Comparison of ENCODE assay signal across 13 cellular contexts in genomic region chr5:180618487-180618829, GRCh38. TPM values are rescaled to one million over a fixed set of nuclear protein-coding genes. Genes with fewer than 3 reads are reported as not detected.
DNase-seq lines count a peak whose midpoint lies in the region; ATAC-seq, FAIRE-seq and TF ChIP-seq lines count a peak whose summit lies in the region.
"Had no signal": no experiment of that assay in that cellular context is flagged by ENCODE, and none has a peak within 500 bp of the region (broad histone marks: within the 10 kb centered on the region; RNA-seq: fewer than 3 reads in every experiment).

No MANE protein-coding gene starts in this region.

- TF ChIP-seq EP300 in HepG2 (IDR thresholded peaks at IDR 0.05; ENCODE audit: low read depth in 2 of 2, low read length in 2 of 2) (no peak), HepG2 (CRISPR knock-in tag; IDR thresholded peaks at IDR 0.05; ENCODE audit: borderline replicate concordance) (no peak)

- TF ChIP-seq CTCF in HepG2 (CRISPR knock-in tag; IDR thresholded peaks at IDR 0.05) (no peak), right lobe of liver (IDR thresholded peaks at IDR 0.05) (no peak), brain (conservative IDR thresholded peaks at IDR 0.05) (no peak), upper lobe of right lung (IDR thresholded peaks at IDR 0.05) (no peak)

- H3K27me3 ChIP-seq in HepG2 (ENCODE audit: control insufficient read depth in 1 of 2, insufficient read depth in 2 of 2, low read length in 2 of 2), result peaks cover 19 to 46% of the 10 kb centered on the region in 2 experiments
- H3K27me3 ChIP-seq in right lobe of liver, result no peaks in the 10 kb centered on the region
- no peaks in the 10 kb centered on the region for H3K27me3 ChIP-seq in mesendoderm (ENCODE audit: insufficient read depth, low read length, poor library complexity)
- H3K27me3 ChIP-seq in upper lobe of right lung, result peaks cover 7% of the 10 kb centered on the region
- no peaks in the 10 kb centered on the region for H3K27me3 ChIP-seq in CD8-positive, alpha-beta memory T cell (ENCODE audit: insufficient read depth, low read length, poor library complexity, severe bottlenecking)

- H4K8ac ChIP-seq in mesendoderm (ENCODE audit: low read depth, low read length), result no peak overlapping the region

- CTCF ChIA-PET in HepG2 (lab: Yijun Ruan, JAX; ENCODE audit: low intra/inter-chr PET ratio, low total read pairs), result no interaction called here
- CTCF ChIA-PET in CD8-positive, alpha-beta memory T cell (lab: Charles Lee), result interaction anchor here (0.9 to 1.6 kb wide), 2 partner anchors 28 to 100 kb away, joined by 3 to 6 read pairs; no protein-coding TSS in a partner anchor

- no peak for TF ChIP-seq RAD21 in HepG2 (CRISPR knock-in tag; IDR thresholded peaks at IDR 0.05)

- H3K27ac ChIP-seq in HepG2 (ENCODE audit: extremely low read length, insufficient read depth, low read length), result no peak overlapping the region
- no peak overlapping the region for H3K27ac ChIP-seq in right lobe of liver
- H3K27ac ChIP-seq in mesendoderm (ENCODE audit: low read depth, low read length), result no peak overlapping the region
- no peak overlapping the region for H3K27ac ChIP-seq in upper lobe of right lung
- H3K27ac ChIP-seq in CD8-positive, alpha-beta memory T cell (ENCODE audit: low read depth, low read length), result no peak overlapping the region

- H3K4me3 Mint-ChIP-seq in brain, result peak overlapping the region; percentile 81 to 87 (median 83)
- H3K4me3 Mint-ChIP-seq in CD8-positive, alpha-beta memory T cell, result peak overlapping the region in 1 of 7 donors; percentile 83
- H3K4me3 Mint-ChIP-seq in naive thymus-derived CD8-positive, alpha-beta T cell, result peak overlapping the region in 4 of 10 donors; percentile 19 to 61 (median 48)

- intact Hi-C loops in HepG2 (cut with micrococcal nuclease; ENCODE audit: unreplicated experiment), result no loop called here
- intact Hi-C loops in right lobe of liver (cut with DNase I), result no loop called here
- intact Hi-C loops in upper lobe of right lung (cut with DNase I), result no loop called here

- H3K27ac Mint-ChIP-seq in brain, result no peak overlapping the region
- H3K27ac Mint-ChIP-seq in CD8-positive, alpha-beta memory T cell, result no peak overlapping the region
- peak overlapping the region in 2 of 10 donors; percentile 56 to 72 for H3K27ac Mint-ChIP-seq in naive thymus-derived CD8-positive, alpha-beta T cell

- no peaks in the 10 kb centered on the region for H3K36me3 ChIP-seq in HepG2 (replicated peaks in 1 of 2; ENCODE audit: control insufficient read depth in 1 of 2, insufficient read depth in 2 of 2, low read length in 2 of 2)
- H3K36me3 ChIP-seq in right lobe of liver, result no peaks in the 10 kb centered on the region
- no peaks in the 10 kb centered on the region for H3K36me3 ChIP-seq in mesendoderm (ENCODE audit: control insufficient read depth, insufficient read depth, low read length)
- no peaks in the 10 kb centered on the region for H3K36me3 ChIP-seq in upper lobe of right lung
- H3K36me3 ChIP-seq in CD8-positive, alpha-beta memory T cell (ENCODE audit: insufficient read depth, low read length), result no peaks in the 10 kb centered on the region

- TF ChIP-seq POLR2A in HepG2 (IDR thresholded peaks at IDR 0.05; ENCODE audit: insufficient read depth in 1 of 2, low read depth in 2 of 2, low read length in 2 of 2) (no peak), right lobe of liver (IDR thresholded peaks at IDR 0.05) (no peak)

- ATAC-seq in HepG2, result no peak
- no peak for ATAC-seq in right lobe of liver
- ATAC-seq in upper lobe of right lung, result no peak
- no peak for ATAC-seq in naive thymus-derived CD8-positive, alpha-beta T cell

- H3K4ac ChIP-seq in mesendoderm (ENCODE audit: low read depth, low read length), result no peak overlapping the region

- no peaks in the 10 kb centered on the region for H3K79me2 ChIP-seq in HepG2 (ENCODE audit: insufficient read depth, low read length)
- no peaks in the 10 kb centered on the region for H3K79me2 ChIP-seq in mesendoderm (ENCODE audit: control insufficient read depth, insufficient read depth, low read length)

- H2BK120ac ChIP-seq in mesendoderm (ENCODE audit: low read depth, low read length), result no peak overlapping the region

- H3K36me3 Mint-ChIP-seq in brain, result no peaks in the 10 kb centered on the region
- H3K36me3 Mint-ChIP-seq in CD8-positive, alpha-beta memory T cell, result peaks cover 0 to 10% (median 0%) of the 10 kb centered on the region in 3 donors
- H3K36me3 Mint-ChIP-seq in naive thymus-derived CD8-positive, alpha-beta T cell, result no peaks in the 10 kb centered on the region

- H3K9me3 ChIP-seq in HepG2 (ENCODE audit: low read length) (no peaks in the 10 kb centered on the region), right lobe of liver (no peaks in the 10 kb centered on the region), upper lobe of right lung (no peaks in the 10 kb centered on the region)
- H3K9me3 ChIP-seq in CD8-positive, alpha-beta memory T cell (ENCODE audit: low read length), result no peaks in the 10 kb centered on the region
- H3K9me3 ChIP-seq: Caco-2 had no signal

- no peak overlapping the region for H3K23ac ChIP-seq in mesendoderm (ENCODE audit: low read length)

- peaks cover 0 to 7% (median 0%) of the 10 kb centered on the region in 5 experiments for H3K9me3 Mint-ChIP-seq in brain
- no peaks in the 10 kb centered on the region for H3K9me3 Mint-ChIP-seq in CD8-positive, alpha-beta memory T cell
- H3K9me3 Mint-ChIP-seq in naive thymus-derived CD8-positive, alpha-beta T cell, result no peaks in the 10 kb centered on the region

- no peak overlapping the region for H3K18ac ChIP-seq in mesendoderm (ENCODE audit: low read length)

- H3K4me1 ChIP-seq in HepG2 (ENCODE audit: insufficient read depth, low read length) (no peaks in the 10 kb centered on the region), right lobe of liver (no peaks in the 10 kb centered on the region), mesendoderm (ENCODE audit: control insufficient read depth, low read depth, low read length) (no peaks in the 10 kb centered on the region), upper lobe of right lung (no peaks in the 10 kb centered on the region)
- H3K4me1 ChIP-seq in CD8-positive, alpha-beta memory T cell (ENCODE audit: insufficient read depth, low read length), result peaks cover 2% of the 10 kb centered on the region
- H3K4me1 ChIP-seq: Caco-2 had no signal

- H2AFZ ChIP-seq in HepG2 (ENCODE audit: low read length), result no peak overlapping the region

- H2BK5ac ChIP-seq in mesendoderm (ENCODE audit: low read length), result no peak overlapping the region

- no peak overlapping the region for H4K5ac ChIP-seq in mesendoderm (ENCODE audit: low read length)

- 41% methylated on average over 13 of the region's 15 CpGs for WGBS in HepG2 (ENCODE audit: low lambda C conversion rate)
- WGBS in right lobe of liver (ENCODE audit: insufficient coverage, low coverage, low lambda C conversion rate, missing lambda C conversion rate), result 27% methylated on average over 7 of the region's 15 CpGs
- WGBS in mesendoderm (ENCODE audit: extremely low coverage, insufficient coverage, low lambda C conversion rate), result no CpG with 5 or more reads among the region's 15 CpGs

- H3K4me1 Mint-ChIP-seq in brain, result peaks cover 5% of the 10 kb centered on the region
- peaks cover 0 to 8% (median 2%) of the 10 kb centered on the region in 3 donors for H3K4me1 Mint-ChIP-seq in CD8-positive, alpha-beta memory T cell
- peaks cover 9 to 14% (median 13%) of the 10 kb centered on the region in 4 donors for H3K4me1 Mint-ChIP-seq in naive thymus-derived CD8-positive, alpha-beta T cell

- POLR2A ChIA-PET in HepG2 (lab: Yijun Ruan, JAX), result no interaction called here
- POLR2A ChIA-PET in CD8-positive, alpha-beta memory T cell (lab: Charles Lee), result no interaction called here
- POLR2A ChIA-PET in naive thymus-derived CD8-positive, alpha-beta T cell (lab: Charles Lee), result interaction anchor here (1.3 kb wide), 1 partner anchor 32 kb away, joined by 9 read pairs; the partner anchor contains the start of gene FLT4

- H2AK5ac ChIP-seq in mesendoderm (ENCODE audit: low read length), result no peak overlapping the region

- DNase-seq in HepG2 (ENCODE audit: low spot score) (no peak), right lobe of liver (no peak), mesendoderm (no peak), upper lobe of right lung (no peak), retina (no peak)
- no peak for DNase-seq in CD8-positive, alpha-beta memory T cell
- DNase-seq in naive thymus-derived CD8-positive, alpha-beta T cell, result no peak
- DNase-seq: Caco-2 had no signal

- H3K79me1 ChIP-seq in mesendoderm (ENCODE audit: low read length), result no peaks in the 10 kb centered on the region

- no peak for FAIRE-seq in HepG2 (lab: Jason Lieb, UNC)

- peak overlapping the region in 1 of 3 experiments; percentile 37; a peak in 1 of 6 replicates for H3K4me3 ChIP-seq in HepG2 (replicated peaks in 1 of 3; ENCODE audit: insufficient read depth in 1 of 3, low read depth in 2 of 3, low read length in 3 of 3)
- H3K4me3 ChIP-seq in right lobe of liver, result no peak overlapping the region
- H3K4me3 ChIP-seq in mesendoderm (ENCODE audit: low read length), result no peak overlapping the region
- H3K4me3 ChIP-seq in upper lobe of right lung, result peak overlapping the region; percentile 30
- no peak overlapping the region for H3K4me3 ChIP-seq in CD8-positive, alpha-beta memory T cell (ENCODE audit: low read length)

- H2BK15ac ChIP-seq in mesendoderm (replicated peaks; ENCODE audit: low read depth), result no peak overlapping the region

- in situ Hi-C loops in HepG2 (cut with HindIII; ENCODE audit: extremely low pct_ligation_motif_present, low pct_unique_long_range_greater_than_20kb), result no loop called here

- peak overlapping the region; percentile 49; the same call in 1 of the 2 replicates for H3K4me2 ChIP-seq in HepG2 (ENCODE audit: low read depth, low read length)
- peak overlapping the region; percentile 21 for H3K4me2 ChIP-seq in mesendoderm (ENCODE audit: low read length)

- H3K9ac ChIP-seq in HepG2 (ENCODE audit: insufficient read depth, low read depth, low read length) (no peak overlapping the region), mesendoderm (ENCODE audit: low read length) (peak overlapping the region; percentile 73)

- peaks cover 13% of the 10 kb centered on the region for H3K27me3 Mint-ChIP-seq in brain
- peaks cover 0 to 3% of the 10 kb centered on the region in 2 donors for H3K27me3 Mint-ChIP-seq in CD8-positive, alpha-beta memory T cell
- peaks cover 0 to 3% (median 0%) of the 10 kb centered on the region in 5 donors for H3K27me3 Mint-ChIP-seq in naive thymus-derived CD8-positive, alpha-beta T cell

- H4K20me1 ChIP-seq in HepG2 (ENCODE audit: insufficient read depth, low read length), result no peaks in the 10 kb centered on the region

- no TSS peak for BruUV-seq in HepG2 (replicated peaks; lab: Mats Ljungman, UMichigan)

- H3K56ac ChIP-seq in mesendoderm (ENCODE audit: low read length), result peak overlapping the region; percentile 85

RNA-seq across cellular contexts. Expression of gene SCGB3A1, which starts 27.2 kb away (rescaled TPM):
- total RNA-seq in HepG2 (2016; rRNA removed; fragmentation: Illumina TruSeq; extraction: Trizol) (not detected in 2 replicates), right lobe of liver (1 to 10 TPM in 1 of 6 experiments, under 1 TPM in 1, not detected in 4; 0.57 to 3.3 TPM), upper lobe of right lung (86.9 TPM)
- total RNA-seq in HepG2 (2016; cell fraction: cytosol; rRNA removed; fragmentation: Illumina TruSeq; extraction: Trizol; ENCODE audit: low read depth), result not detected in 2 replicates
- total RNA-seq in HepG2 (2016; cell fraction: insoluble cytoplasmic fraction; rRNA removed; fragmentation: Illumina TruSeq; extraction: Trizol), result not detected in 2 replicates
- not detected in 2 replicates for total RNA-seq in HepG2 (2016; cell fraction: membrane; rRNA removed; fragmentation: Illumina TruSeq; extraction: Trizol)
- total RNA-seq in HepG2 (2016; cell fraction: nucleus; rRNA removed; fragmentation: Illumina TruSeq; extraction: Trizol), result not detected in 2 replicates
- polyA plus RNA-seq in HepG2 (2011; rRNA removed) (0.17 TPM in 1 of 2 replicates, not detected in the other), brain (ENCODE audit: insufficient read depth, low read depth, low replicate concordance) (0.83 TPM)
- not detected in 2 replicates for polyA plus RNA-seq in HepG2 (2011; cell fraction: cytosol; rRNA removed)
- polyA plus RNA-seq in HepG2 (2011; cell fraction: nucleus; rRNA removed), result not detected in 2 replicates
- polyA plus RNA-seq in HepG2 (2012), result not detected in 2 replicates
- polyA plus RNA-seq in HepG2 (2016; cell fraction: cytosol; fragmentation: Illumina TruSeq; extraction: Trizol; ENCODE audit: low read depth), result not detected in 2 replicates
- not detected in 2 replicates for polyA plus RNA-seq in HepG2 (2016; cell fraction: insoluble cytoplasmic fraction; fragmentation: Illumina TruSeq; extraction: Trizol; ENCODE audit: low read depth)
- not detected in 2 replicates for polyA plus RNA-seq in HepG2 (2016; cell fraction: membrane; fragmentation: Illumina TruSeq; extraction: Trizol; ENCODE audit: low read depth)
- polyA plus RNA-seq in HepG2 (2016; cell fraction: nucleus; fragmentation: Illumina TruSeq; extraction: Trizol; ENCODE audit: insufficient read depth, low read depth), result not detected in 2 replicates
- not detected in 2 replicates for polyA minus RNA-seq in HepG2 (2011; rRNA and poly(A)+ RNA removed; ENCODE audit: low replicate concordance)
- polyA minus RNA-seq in HepG2 (2011; cell fraction: cytosol; rRNA and poly(A)+ RNA removed), result not detected in 2 replicates
- polyA minus RNA-seq in HepG2 (2011; cell fraction: nucleus; rRNA and poly(A)+ RNA removed), result not detected in 2 replicates
- polyA plus RNA-seq in mesendoderm (2013, experiment 1 of 2), result not detected
- not detected for polyA plus RNA-seq in mesendoderm (2013, experiment 2 of 2)
- total RNA-seq in CD8-positive, alpha-beta memory T cell, result 1 to 10 TPM; 1.6 to 2.0 TPM
- 0.95 TPM for polyA plus RNA-seq in CD8-positive, alpha-beta memory T cell
- 10 to 100 TPM; 40.1 to 42.7 TPM for total RNA-seq in naive thymus-derived CD8-positive, alpha-beta T cell
- polyA plus RNA-seq in naive thymus-derived CD8-positive, alpha-beta T cell, result not detected
- total RNA-seq: Caco-2, LHCN-M2, mononuclear cell, NCI-H460, subcutaneous adipose tissue had no signal

RNA-seq across cellular contexts. Expression of gene FLT4, which starts 30.9 kb away (rescaled TPM):
- total RNA-seq in HepG2 (2016; rRNA removed; fragmentation: Illumina TruSeq; extraction: Trizol), result not detected in 2 replicates
- total RNA-seq in HepG2 (2016; cell fraction: cytosol; rRNA removed; fragmentation: Illumina TruSeq; extraction: Trizol; ENCODE audit: low read depth), result not detected in 2 replicates
- total RNA-seq in HepG2 (2016; cell fraction: insoluble cytoplasmic fraction; rRNA removed; fragmentation: Illumina TruSeq; extraction: Trizol), result not detected in 2 replicates
- total RNA-seq in HepG2 (2016; cell fraction: membrane; rRNA removed; fragmentation: Illumina TruSeq; extraction: Trizol), result not detected in 2 replicates
- total RNA-seq in HepG2 (2016; cell fraction: nucleus; rRNA removed; fragmentation: Illumina TruSeq; extraction: Trizol), result not detected in 2 replicates
- not detected in 2 replicates for polyA plus RNA-seq in HepG2 (2011; rRNA removed)
- polyA plus RNA-seq in HepG2 (2011; cell fraction: cytosol; rRNA removed), result 0.01 and 0.04 TPM in 2 replicates
- polyA plus RNA-seq in HepG2 (2011; cell fraction: nucleus; rRNA removed), result 0.10 and 0.19 TPM in 2 replicates
- polyA plus RNA-seq in HepG2 (2012), result not detected in 2 replicates
- polyA plus RNA-seq in HepG2 (2016; cell fraction: cytosol; fragmentation: Illumina TruSeq; extraction: Trizol; ENCODE audit: low read depth), result not detected in 2 replicates
- not detected in 2 replicates for polyA plus RNA-seq in HepG2 (2016; cell fraction: insoluble cytoplasmic fraction; fragmentation: Illumina TruSeq; extraction: Trizol; ENCODE audit: low read depth)
- polyA plus RNA-seq in HepG2 (2016; cell fraction: membrane; fragmentation: Illumina TruSeq; extraction: Trizol; ENCODE audit: low read depth), result not detected in 2 replicates
- not detected in 2 replicates for polyA plus RNA-seq in HepG2 (2016; cell fraction: nucleus; fragmentation: Illumina TruSeq; extraction: Trizol; ENCODE audit: insufficient read depth, low read depth)
- not detected in 2 replicates for polyA minus RNA-seq in HepG2 (2011; rRNA and poly(A)+ RNA removed; ENCODE audit: low replicate concordance)
- polyA minus RNA-seq in HepG2 (2011; cell fraction: cytosol; rRNA and poly(A)+ RNA removed), result not detected in 2 replicates
- polyA minus RNA-seq in HepG2 (2011; cell fraction: nucleus; rRNA and poly(A)+ RNA removed), result not detected in 2 replicates
- 10 to 100 TPM in 1 of 6 experiments, 1 to 10 TPM in 5; 5.3 to 15.1 (median 8.0) TPM for total RNA-seq in right lobe of liver
- 3.2 TPM for polyA plus RNA-seq in brain (ENCODE audit: insufficient read depth, low read depth, low replicate concordance)
- 1.9 TPM for polyA plus RNA-seq in mesendoderm (2013, experiment 1 of 2)
- 2.4 TPM for polyA plus RNA-seq in mesendoderm (2013, experiment 2 of 2)
- total RNA-seq in upper lobe of right lung, result 38.6 TPM
- total RNA-seq in CD8-positive, alpha-beta memory T cell, result 1 to 10 TPM; 6.0 to 8.2 TPM
- polyA plus RNA-seq in CD8-positive, alpha-beta memory T cell, result 12.7 TPM
- 10 to 100 TPM; 40.6 to 44.5 TPM for total RNA-seq in naive thymus-derived CD8-positive, alpha-beta T cell
- polyA plus RNA-seq in naive thymus-derived CD8-positive, alpha-beta T cell, result 1 to 10 TPM in 2 of 3 donors, under 1 TPM in 1; 0.93 to 2.8 (median 1.1) TPM
- total RNA-seq: Caco-2 had no signal

Comparison
In these comparisons a context has a peak if more than half of its experiments do, and no peak if none do; other contexts are left out.
1. RNA of gene SCGB3A1, which starts 27.2 kb away (total RNA-seq): 86.9 TPM in upper lobe of right lung (single experiment) and 40.1 to 42.7 TPM in naive thymus-derived CD8-positive, alpha-beta T cell; 1.6 to 2.0 TPM in CD8-positive, alpha-beta memory T cell, 0.57 to 3.3 TPM in right lobe of liver and not detected in HepG2; every median in the first group is over 4 times any median in the second.